Comparison of ENCODE assay signal across 1 cellular context in genomic region chr12:121765573-121765972, GRCh38.
TF ChIP-seq lines count a peak whose summit lies in the region.

No MANE protein-coding gene starts in this region.

TF ChIP-seq in HEK293, 187 proteins besides CTCF, POLR2A, EP300 and RAD21 (continued from another document):
- peak; percentile 59 for TF ChIP-seq ZNF398 (tag by site-specific recombination; IDR thresholded peaks at IDR 0.05)
- TF ChIP-seq ZNF184 (tag by site-specific recombination; IDR thresholded peaks at IDR 0.05) = peak; percentile 68; the same call in 1 of the 2 replicates
- TF ChIP-seq SP2 (tag by site-specific recombination; IDR thresholded peaks at IDR 0.05) = peak; percentile 35; the same call in 1 of the 2 replicates
- TF ChIP-seq KLF1 (tag by site-specific recombination; IDR thresholded peaks at IDR 0.05) = peak; percentile 14; the same call in 1 of the 2 replicates
- no peak for TF ChIP-seq ZBTB20 (tag by site-specific recombination; IDR thresholded peaks at IDR 0.05)
- peak; percentile 72 for TF ChIP-seq HIC1 (tag by site-specific recombination; IDR thresholded peaks at IDR 0.05)
- TF ChIP-seq ZNF366 (tag by site-specific recombination; conservative IDR thresholded peaks at IDR 0.05) = peak; percentile 70
- TF ChIP-seq ZFHX2 (tag by site-specific recombination; conservative IDR thresholded peaks at IDR 0.05) = peak; percentile 76
- peak; percentile 81 for TF ChIP-seq EGR2 (tag by site-specific recombination; IDR thresholded peaks at IDR 0.05; ENCODE audit: low read depth)
- TF ChIP-seq PRDM10 (tag by site-specific recombination; IDR thresholded peaks at IDR 0.05) = peak; percentile 40
- TF ChIP-seq ZNF600 (tag by site-specific recombination; IDR thresholded peaks at IDR 0.05) = peak; percentile 57; the same call in 1 of the 2 replicates
- no peak for TF ChIP-seq ZNF2 (tag by site-specific recombination; IDR thresholded peaks at IDR 0.05)
- peak; percentile 79; the same call in 1 of the 2 replicates for TF ChIP-seq SP7 (tag by site-specific recombination; IDR thresholded peaks at IDR 0.05)
- peak; percentile 51; the same call in 1 of the 2 replicates for TF ChIP-seq KLF8 (tag by site-specific recombination; IDR thresholded peaks at IDR 0.05)
- peak; percentile 85 for TF ChIP-seq ZNF660 (tag by site-specific recombination; IDR thresholded peaks at IDR 0.05)
- TF ChIP-seq ZNF692 (tag by site-specific recombination; IDR thresholded peaks at IDR 0.05) = peak; percentile 28; the same call in 1 of the 2 replicates
- TF ChIP-seq ZNF391 (tag by site-specific recombination; IDR thresholded peaks at IDR 0.05; ENCODE audit: borderline replicate concordance, low read depth) = no peak
- TF ChIP-seq ZNF114 (tag by site-specific recombination; IDR thresholded peaks at IDR 0.05) = no peak
- no peak for TF ChIP-seq ZNF248 (tag by site-specific recombination; IDR thresholded peaks at IDR 0.05)
- peak; percentile 25; the same call in 1 of the 2 replicates for TF ChIP-seq SP3 (tag by site-specific recombination; IDR thresholded peaks at IDR 0.05)
- peak; percentile 68 for TF ChIP-seq ZEB2 (tag by site-specific recombination; IDR thresholded peaks at IDR 0.05)
- TF ChIP-seq ZNF571 (tag by site-specific recombination; IDR thresholded peaks at IDR 0.05) = no peak
- TF ChIP-seq ZNF580 (tag by site-specific recombination; IDR thresholded peaks at IDR 0.05) = no peak
- peak; percentile 44; the same call in 1 of the 2 replicates for TF ChIP-seq ZBTB48 (tag by site-specific recombination; IDR thresholded peaks at IDR 0.05)
- no peak for TF ChIP-seq ZNF148 (tag by site-specific recombination; IDR thresholded peaks at IDR 0.05; ENCODE audit: borderline replicate concordance)
- TF ChIP-seq PRDM2 (tag by site-specific recombination; IDR thresholded peaks at IDR 0.05; ENCODE audit: borderline replicate concordance) = no peak
- TF ChIP-seq ZNF707 (tag by site-specific recombination; IDR thresholded peaks at IDR 0.05) = no peak
- TF ChIP-seq IKZF3 (tag by site-specific recombination; IDR thresholded peaks at IDR 0.05) = peak; percentile 43
- TF ChIP-seq GLIS1 (tag by site-specific recombination; IDR thresholded peaks at IDR 0.05) = peak; percentile 98
- no peak for TF ChIP-seq ZNF76 (tag by site-specific recombination; IDR thresholded peaks at IDR 0.05; ENCODE audit: borderline replicate concordance, low read depth)
- peak; percentile 86 for TF ChIP-seq WT1 (tag by site-specific recombination; IDR thresholded peaks at IDR 0.05)
- 0 out of 2 replicates have a peak, but pooled peaks have one; percentile 15 for TF ChIP-seq OSR2 (tag by site-specific recombination; IDR thresholded peaks at IDR 0.05)
- no peak for TF ChIP-seq ZNF521 (tag by site-specific recombination; IDR thresholded peaks at IDR 0.05)
- TF ChIP-seq TSHZ1 (tag by site-specific recombination; IDR thresholded peaks at IDR 0.05; ENCODE audit: borderline replicate concordance) = peak; percentile 49; the same call in 1 of the 2 replicates
- peak; percentile 84 for TF ChIP-seq ZIC2 (tag by site-specific recombination; IDR thresholded peaks at IDR 0.05)
TF ChIP-seq in HEK293: peak in this region for 29.
